ENCODE assay signal across 1 cellular context in genomic region chr3:61221759-61222362, GRCh38.
TF ChIP-seq lines count a peak whose summit lies in the region.

No MANE protein-coding gene starts in this region.

TF ChIP-seq in GM23338, 12 proteins besides CTCF, POLR2A, EP300 and RAD21 (continued from another document):
- no peak for TF ChIP-seq ZNF462 (CRISPR knock-in tag; IDR thresholded peaks at IDR 0.05)
- no peak for TF ChIP-seq ZNF331 (CRISPR knock-in tag; IDR thresholded peaks at IDR 0.05; ENCODE audit: low read depth)
- TF ChIP-seq STAT1 (IDR thresholded peaks at IDR 0.05; ENCODE audit: unreplicated experiment): no peak
- no peak for TF ChIP-seq JUNB (IDR thresholded peaks at IDR 0.05; ENCODE audit: unreplicated experiment)
- no peak for TF ChIP-seq CREB1 (CRISPR knock-in tag; IDR thresholded peaks at IDR 0.05; ENCODE audit: low read depth)
- TF ChIP-seq REST (IDR thresholded peaks at IDR 0.05; ENCODE audit: unreplicated experiment): no peak
- TF ChIP-seq ZNF114 (CRISPR knock-in tag; IDR thresholded peaks at IDR 0.05): no peak
- no peak for TF ChIP-seq EZH2 (IDR thresholded peaks at IDR 0.05; ENCODE audit: low read depth, unreplicated experiment)
TF ChIP-seq in GM23338: peak in this region for 0.
